Comparison of ENCODE assay signal across 1 cellular context in the genomic region with DNA sequence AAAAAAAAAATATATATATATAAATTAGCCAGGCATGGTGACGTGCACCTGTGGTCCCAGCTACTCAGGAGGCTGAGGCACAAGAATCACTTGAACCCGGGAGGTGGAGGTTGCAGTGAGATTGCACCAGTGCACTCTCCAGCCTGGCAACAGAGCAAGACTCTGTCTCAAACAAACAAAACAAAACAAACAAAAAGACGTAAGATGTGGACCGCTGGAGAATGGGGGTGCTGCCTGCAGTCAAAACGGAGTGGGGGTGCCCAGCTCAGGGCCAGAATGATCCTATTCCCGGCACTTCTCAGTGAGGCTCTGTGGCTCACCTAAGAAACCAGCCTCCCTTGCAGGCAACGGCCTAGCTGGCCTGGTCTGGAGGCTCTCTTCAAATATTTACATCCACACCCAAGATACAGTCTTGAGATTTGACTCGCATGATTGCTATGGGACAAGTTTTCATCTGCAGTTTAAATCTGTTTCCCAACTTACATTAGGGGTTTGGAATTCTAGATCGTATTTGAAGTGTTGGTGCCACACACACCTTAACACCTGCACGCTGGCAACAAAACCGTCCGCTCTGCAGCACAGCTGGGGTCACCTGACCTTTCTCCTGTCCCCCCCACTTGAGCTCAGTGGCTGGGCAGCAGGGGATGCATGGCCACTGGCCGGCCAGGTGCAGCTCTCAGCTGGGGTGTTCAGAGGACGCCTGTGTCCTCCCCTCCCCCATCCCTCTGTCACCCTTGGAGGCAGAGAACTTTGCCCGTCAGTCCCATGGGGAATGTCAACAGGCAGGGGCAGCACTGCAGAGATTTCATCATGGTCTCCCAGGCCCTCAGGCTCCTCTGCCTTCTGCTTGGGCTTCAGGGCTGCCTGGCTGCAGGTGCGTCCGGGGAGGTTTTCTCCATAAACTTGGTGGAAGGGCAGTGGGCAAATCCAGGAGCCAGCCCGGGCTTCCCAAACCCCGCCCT.
TF ChIP-seq lines count a peak whose summit lies in the region.

A gene (plus strand): TSS at position 760 of the 962 bp plus-strand sequence. CDS start 51 bp downstream, at position 811.

TF ChIP-seq in K562, 482 proteins besides CTCF, POLR2A, EP300 and RAD21:
- TF ChIP-seq KLF1 (tag; IDR thresholded peaks at IDR 0.05) = peak; percentile 76
- TF ChIP-seq ILK (tag; IDR thresholded peaks at IDR 0.05; ENCODE audit: borderline replicate concordance, low read depth) = no peak
